1 cellular context compared by ENCODE assay signal in the genomic region with DNA sequence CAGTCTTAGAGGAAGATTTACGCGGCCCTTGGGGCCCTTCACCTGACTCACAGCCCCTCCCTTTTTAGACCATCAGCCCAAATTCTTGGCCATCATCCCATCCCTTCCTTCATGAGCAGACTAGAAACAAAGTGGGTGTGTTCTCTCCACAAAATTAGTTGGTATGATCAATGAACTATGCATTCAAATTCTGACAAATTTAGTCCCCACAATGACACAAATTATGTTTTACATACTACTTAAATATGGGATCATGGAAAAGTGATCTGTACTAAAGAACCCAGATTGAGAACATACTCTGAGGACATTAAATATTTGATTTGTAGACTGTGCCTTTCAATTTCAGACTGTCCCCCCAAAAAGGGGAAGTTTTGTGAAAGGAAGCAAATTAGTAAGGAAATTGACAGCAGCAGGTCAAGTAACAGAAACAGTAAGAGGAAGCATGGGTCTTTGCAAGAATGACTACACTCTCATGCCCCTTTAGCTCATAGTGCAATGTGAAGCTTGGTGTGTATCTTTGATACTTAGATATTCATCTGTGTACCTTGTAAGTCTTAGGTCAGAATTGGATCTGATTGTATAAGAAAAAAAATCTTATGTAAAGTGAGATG.
TF ChIP-seq lines count a peak whose summit lies in the region.

No MANE protein-coding gene starts in this region.

TF ChIP-seq in GM23338, 12 proteins besides CTCF, POLR2A, EP300 and RAD21 (continued from another document):
- TF ChIP-seq, protein P1, sequence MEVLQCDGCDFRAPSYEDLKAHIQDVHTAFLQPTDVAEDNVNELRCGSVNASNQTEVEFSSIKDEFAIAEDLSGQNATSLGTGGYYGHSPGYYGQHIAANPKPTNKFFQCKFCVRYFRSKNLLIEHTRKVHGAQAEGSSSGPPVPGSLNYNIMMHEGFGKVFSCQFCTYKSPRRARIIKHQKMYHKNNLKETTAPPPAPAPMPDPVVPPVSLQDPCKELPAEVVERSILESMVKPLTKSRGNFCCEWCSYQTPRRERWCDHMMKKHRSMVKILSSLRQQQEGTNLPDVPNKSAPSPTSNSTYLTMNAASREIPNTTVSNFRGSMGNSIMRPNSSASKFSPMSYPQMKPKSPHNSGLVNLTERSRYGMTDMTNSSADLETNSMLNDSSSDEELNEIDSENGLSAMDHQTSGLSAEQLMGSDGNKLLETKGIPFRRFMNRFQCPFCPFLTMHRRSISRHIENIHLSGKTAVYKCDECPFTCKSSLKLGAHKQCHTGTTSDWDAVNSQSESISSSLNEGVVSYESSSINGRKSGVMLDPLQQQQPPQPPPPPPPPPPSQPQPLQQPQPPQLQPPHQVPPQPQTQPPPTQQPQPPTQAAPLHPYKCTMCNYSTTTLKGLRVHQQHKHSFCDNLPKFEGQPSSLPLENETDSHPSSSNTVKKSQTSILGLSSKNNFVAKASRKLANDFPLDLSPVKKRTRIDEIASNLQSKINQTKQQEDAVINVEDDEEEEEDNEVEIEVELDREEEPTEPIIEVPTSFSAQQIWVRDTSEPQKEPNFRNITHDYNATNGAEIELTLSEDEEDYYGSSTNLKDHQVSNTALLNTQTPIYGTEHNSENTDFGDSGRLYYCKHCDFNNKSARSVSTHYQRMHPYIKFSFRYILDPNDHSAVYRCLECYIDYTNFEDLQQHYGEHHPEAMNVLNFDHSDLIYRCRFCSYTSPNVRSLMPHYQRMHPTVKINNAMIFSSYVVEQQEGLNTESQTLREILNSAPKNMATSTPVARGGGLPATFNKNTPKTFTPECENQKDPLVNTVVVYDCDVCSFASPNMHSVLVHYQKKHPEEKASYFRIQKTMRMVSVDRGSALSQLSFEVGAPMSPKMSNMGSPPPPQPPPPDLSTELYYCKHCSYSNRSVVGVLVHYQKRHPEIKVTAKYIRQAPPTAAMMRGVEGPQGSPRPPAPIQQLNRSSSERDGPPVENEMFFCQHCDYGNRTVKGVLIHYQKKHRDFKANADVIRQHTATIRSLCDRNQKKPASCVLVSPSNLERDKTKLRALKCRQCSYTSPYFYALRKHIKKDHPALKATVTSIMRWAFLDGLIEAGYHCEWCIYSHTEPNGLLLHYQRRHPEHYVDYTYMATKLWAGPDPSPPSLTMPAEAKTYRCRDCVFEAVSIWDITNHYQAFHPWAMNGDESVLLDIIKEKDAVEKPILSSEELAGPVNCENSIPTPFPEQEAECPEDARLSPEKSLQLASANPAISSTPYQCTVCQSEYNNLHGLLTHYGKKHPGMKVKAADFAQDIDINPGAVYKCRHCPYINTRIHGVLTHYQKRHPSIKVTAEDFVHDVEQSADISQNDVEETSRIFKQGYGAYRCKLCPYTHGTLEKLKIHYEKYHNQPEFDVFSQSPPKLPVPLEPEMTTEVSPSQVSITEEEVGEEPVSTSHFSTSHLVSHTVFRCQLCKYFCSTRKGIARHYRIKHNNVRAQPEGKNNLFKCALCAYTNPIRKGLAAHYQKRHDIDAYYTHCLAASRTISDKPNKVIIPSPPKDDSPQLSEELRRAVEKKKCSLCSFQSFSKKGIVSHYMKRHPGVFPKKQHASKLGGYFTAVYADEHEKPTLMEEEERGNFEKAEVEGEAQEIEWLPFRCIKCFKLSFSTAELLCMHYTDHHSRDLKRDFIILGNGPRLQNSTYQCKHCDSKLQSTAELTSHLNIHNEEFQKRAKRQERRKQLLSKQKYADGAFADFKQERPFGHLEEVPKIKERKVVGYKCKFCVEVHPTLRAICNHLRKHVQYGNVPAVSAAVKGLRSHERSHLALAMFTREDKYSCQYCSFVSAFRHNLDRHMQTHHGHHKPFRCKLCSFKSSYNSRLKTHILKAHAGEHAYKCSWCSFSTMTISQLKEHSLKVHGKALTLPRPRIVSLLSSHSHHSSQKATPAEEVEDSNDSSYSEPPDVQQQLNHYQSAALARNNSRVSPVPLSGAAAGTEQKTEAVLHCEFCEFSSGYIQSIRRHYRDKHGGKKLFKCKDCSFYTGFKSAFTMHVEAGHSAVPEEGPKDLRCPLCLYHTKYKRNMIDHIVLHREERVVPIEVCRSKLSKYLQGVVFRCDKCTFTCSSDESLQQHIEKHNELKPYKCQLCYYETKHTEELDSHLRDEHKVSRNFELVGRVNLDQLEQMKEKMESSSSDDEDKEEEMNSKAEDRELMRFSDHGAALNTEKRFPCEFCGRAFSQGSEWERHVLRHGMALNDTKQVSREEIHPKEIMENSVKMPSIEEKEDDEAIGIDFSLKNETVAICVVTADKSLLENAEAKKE (CRISPR knock-in tag; IDR thresholded peaks at IDR 0.05), result no peak
- TF ChIP-seq POLR2AphosphoS5 (IDR thresholded peaks at IDR 0.05; ENCODE audit: low read depth) (no peak), ZNF331 (CRISPR knock-in tag; IDR thresholded peaks at IDR 0.05; ENCODE audit: low read depth) (no peak), CREB1 (CRISPR knock-in tag; IDR thresholded peaks at IDR 0.05; ENCODE audit: low read depth) (no peak)
- TF ChIP-seq, protein P2, sequence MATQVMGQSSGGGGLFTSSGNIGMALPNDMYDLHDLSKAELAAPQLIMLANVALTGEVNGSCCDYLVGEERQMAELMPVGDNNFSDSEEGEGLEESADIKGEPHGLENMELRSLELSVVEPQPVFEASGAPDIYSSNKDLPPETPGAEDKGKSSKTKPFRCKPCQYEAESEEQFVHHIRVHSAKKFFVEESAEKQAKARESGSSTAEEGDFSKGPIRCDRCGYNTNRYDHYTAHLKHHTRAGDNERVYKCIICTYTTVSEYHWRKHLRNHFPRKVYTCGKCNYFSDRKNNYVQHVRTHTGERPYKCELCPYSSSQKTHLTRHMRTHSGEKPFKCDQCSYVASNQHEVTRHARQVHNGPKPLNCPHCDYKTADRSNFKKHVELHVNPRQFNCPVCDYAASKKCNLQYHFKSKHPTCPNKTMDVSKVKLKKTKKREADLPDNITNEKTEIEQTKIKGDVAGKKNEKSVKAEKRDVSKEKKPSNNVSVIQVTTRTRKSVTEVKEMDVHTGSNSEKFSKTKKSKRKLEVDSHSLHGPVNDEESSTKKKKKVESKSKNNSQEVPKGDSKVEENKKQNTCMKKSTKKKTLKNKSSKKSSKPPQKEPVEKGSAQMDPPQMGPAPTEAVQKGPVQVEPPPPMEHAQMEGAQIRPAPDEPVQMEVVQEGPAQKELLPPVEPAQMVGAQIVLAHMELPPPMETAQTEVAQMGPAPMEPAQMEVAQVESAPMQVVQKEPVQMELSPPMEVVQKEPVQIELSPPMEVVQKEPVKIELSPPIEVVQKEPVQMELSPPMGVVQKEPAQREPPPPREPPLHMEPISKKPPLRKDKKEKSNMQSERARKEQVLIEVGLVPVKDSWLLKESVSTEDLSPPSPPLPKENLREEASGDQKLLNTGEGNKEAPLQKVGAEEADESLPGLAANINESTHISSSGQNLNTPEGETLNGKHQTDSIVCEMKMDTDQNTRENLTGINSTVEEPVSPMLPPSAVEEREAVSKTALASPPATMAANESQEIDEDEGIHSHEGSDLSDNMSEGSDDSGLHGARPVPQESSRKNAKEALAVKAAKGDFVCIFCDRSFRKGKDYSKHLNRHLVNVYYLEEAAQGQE (IDR thresholded peaks at IDR 0.05; ENCODE audit: unreplicated experiment), result no peak
TF ChIP-seq in GM23338: peak in this region for 0.
